ENCODE assay signal across 8 cellular contexts in the genomic region with DNA sequence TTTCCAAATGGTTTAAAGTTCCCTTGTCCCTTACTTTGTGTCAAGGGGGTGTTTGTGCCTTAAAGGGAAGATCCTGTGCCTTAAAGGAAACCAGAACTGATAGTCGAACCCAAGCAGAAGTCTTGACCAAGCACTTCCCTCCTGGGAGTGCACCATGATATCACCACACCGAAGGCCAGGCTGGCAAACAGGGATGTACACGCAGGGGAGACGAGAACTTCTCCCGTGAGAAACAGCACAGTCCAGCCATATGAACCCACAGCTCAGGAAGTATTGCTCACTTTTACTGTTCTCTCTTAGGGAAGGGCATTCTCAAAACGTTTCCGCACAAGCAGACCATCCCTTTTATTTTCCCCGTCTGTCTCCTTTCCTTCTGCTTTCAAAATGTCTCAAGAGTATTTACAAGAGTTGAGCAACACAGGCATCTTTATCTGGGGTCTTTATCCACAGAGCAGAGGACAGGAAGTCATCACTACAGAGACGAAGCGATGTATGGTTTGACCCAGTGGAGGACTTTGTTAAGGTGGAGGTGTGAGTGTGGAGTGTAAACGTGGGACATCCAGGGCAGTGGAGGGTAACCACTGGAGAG. TPM values are rescaled to one million over a fixed set of nuclear protein-coding genes. Genes with fewer than 3 reads are reported as not detected.
DNase-seq lines count a peak whose midpoint lies in the region; ATAC-seq and TF ChIP-seq lines count a peak whose summit lies in the region.

No MANE protein-coding gene starts in this region.

- H2AFZ ChIP-seq in PC-3 (ENCODE audit: low read length) (peak overlapping the region; percentile 80), neural progenitor cell (replicated peaks) (peak overlapping the region; percentile 84)

- CTCF ChIA-PET in PC-3 (lab: Charles Lee), result no interaction called here

- H4K20me1 ChIP-seq in PC-3 (ENCODE audit: low read length) (no peaks in the 10 kb centered on the region), neural progenitor cell (ENCODE audit: low read depth) (no peaks in the 10 kb centered on the region)

- ATAC-seq in PC-3, result peak; percentile 12

- H3F3A ChIP-seq in PC-3 (ENCODE audit: low read length, unreplicated experiment) (no peaks in the 10 kb centered on the region), neural progenitor cell (ENCODE audit: low read depth) (peaks cover 7% of the 10 kb centered on the region)

- H3K9me3 ChIP-seq in PC-3 (ENCODE audit: low read length), result no peaks in the 10 kb centered on the region
- no peaks in the 10 kb centered on the region for H3K9me3 ChIP-seq in duodenal mucosa (ENCODE audit: control insufficient read depth in 1 of 2, low read length in 2 of 2)
- H3K9me3 ChIP-seq in neural progenitor cell (ENCODE audit: low read depth), result no peaks in the 10 kb centered on the region
- no peaks in the 10 kb centered on the region for H3K9me3 ChIP-seq in WERI-Rb-1 (ENCODE audit: severe bottlenecking)

- H3K36me3 ChIP-seq in PC-3 (ENCODE audit: low read depth, low read length) (no peaks in the 10 kb centered on the region), duodenal mucosa (ENCODE audit: control insufficient read depth in 1 of 2, insufficient read depth in 2 of 2, low read length in 2 of 2) (no peaks in the 10 kb centered on the region), neural progenitor cell (no peaks in the 10 kb centered on the region), WERI-Rb-1 (no peaks in the 10 kb centered on the region)

- H3K4me3 ChIP-seq in PC-3 (ENCODE audit: low read length) (peak overlapping the region; percentile 68), duodenal mucosa (ENCODE audit: low read depth in 1 of 2, low read length in 2 of 2) (peak overlapping the region; percentile 71 to 72), neural progenitor cell (no peak overlapping the region), WERI-Rb-1 (ENCODE audit: low read depth, low read length) (no peak overlapping the region)

- H3K27ac Mint-ChIP-seq in neural progenitor cell, result peak overlapping the region; percentile 9

- peaks cover 2% of the 10 kb centered on the region for H3K27me3 Mint-ChIP-seq in neural progenitor cell (ENCODE audit: insufficient read depth, low read depth)

- no peaks in the 10 kb centered on the region for H3K9me3 Mint-ChIP-seq in neural progenitor cell

- no peaks in the 10 kb centered on the region for H3K36me3 Mint-ChIP-seq in neural progenitor cell

- POLR2A ChIA-PET in PC-3 (lab: Charles Lee; ENCODE audit: unreplicated experiment), result no interaction called here

- no peaks in the 10 kb centered on the region for H3K27me3 ChIP-seq in PC-3 (ENCODE audit: low read length)
- no peaks in the 10 kb centered on the region for H3K27me3 ChIP-seq in duodenal mucosa (ENCODE audit: control insufficient read depth in 1 of 2, insufficient read depth in 2 of 2, low read length in 2 of 2)
- H3K27me3 ChIP-seq in neural progenitor cell, result no peaks in the 10 kb centered on the region
- H3K27me3 ChIP-seq in WERI-Rb-1 (ENCODE audit: insufficient read depth, low read depth, severe bottlenecking), result no peaks in the 10 kb centered on the region

- TF ChIP-seq CTCF in PC-3 (conservative IDR thresholded peaks at IDR 0.05; ENCODE audit: low read depth, low read length), result no peak; the same call in 1 of the 2 replicates
- no peak for TF ChIP-seq CTCF in neural progenitor cell (IDR thresholded peaks at IDR 0.05)
- no peak for TF ChIP-seq CTCF in WERI-Rb-1 (IDR thresholded peaks at IDR 0.05; ENCODE audit: low read depth, low read length)

- H3K4me1 ChIP-seq in PC-3 (ENCODE audit: insufficient read depth, low read length), result peaks cover 40% of the 10 kb centered on the region
- H3K4me1 ChIP-seq in duodenal mucosa (ENCODE audit: control insufficient read depth in 1 of 2, insufficient read depth in 2 of 2, low read length in 2 of 2), result peaks cover 27 to 32% of the 10 kb centered on the region in 2 donors
- peaks cover 23% of the 10 kb centered on the region for H3K4me1 ChIP-seq in neural progenitor cell

- H3K27ac ChIP-seq in PC-3 (ENCODE audit: low read length), result peak overlapping the region; percentile 99
- H3K27ac ChIP-seq in duodenal mucosa (ENCODE audit: low read depth, low read length), result peak overlapping the region; percentile 53
- no peak overlapping the region for H3K27ac ChIP-seq in neural progenitor cell
- H3K27ac ChIP-seq in WERI-Rb-1, result no peak overlapping the region

- no TSS peak for BruUV-seq in PC-3 (replicated peaks; lab: Mats Ljungman, UMichigan)

- H3K9ac ChIP-seq in PC-3 (ENCODE audit: low read length) (peak overlapping the region; percentile 98), duodenal mucosa (ENCODE audit: low read depth in 1 of 2, low read length in 2 of 2) (peak overlapping the region; percentile 21 to 60), neural progenitor cell (no peak overlapping the region)

- no peak overlapping the region for H3K4me3 Mint-ChIP-seq in neural progenitor cell

- H3K79me2 ChIP-seq in PC-3 (ENCODE audit: low read length), result no peaks in the 10 kb centered on the region
- H3K79me2 ChIP-seq in neural progenitor cell (ENCODE audit: low read depth), result no peaks in the 10 kb centered on the region

- DNase-seq in GDM1 (lab: John Stamatoyannopoulos, UW), result peak; percentile 46
- DNase-seq in PC-3, result no peak
- no peak for DNase-seq in neural progenitor cell (ENCODE audit: low spot score)
- DNase-seq in SHP77 (lab: John Stamatoyannopoulos, UW), result no peak
- no peak for DNase-seq in NCI-H1436 (lab: John Stamatoyannopoulos, UW)
- DNase-seq in NCI-H1092 treated with DMSO at 0.1 percent for 48 hours (lab: John Stamatoyannopoulos, UW), result no peak
- no peak for DNase-seq in WERI-Rb-1

- H3K9me2 ChIP-seq in PC-3 (replicated peaks; ENCODE audit: low read length), result no peaks in the 10 kb centered on the region

- intact Hi-C loops in PC-3 (cut with micrococcal nuclease), result loop anchor here (1.0 to 2.0 kb wide), 3 partner anchors 8 to 78 kb away; no protein-coding TSS in a partner anchor

- peak overlapping the region; percentile 97 for H3K4me2 ChIP-seq in PC-3 (ENCODE audit: low read length)
- peak overlapping the region; percentile 61 for H3K4me2 ChIP-seq in neural progenitor cell

- peaks cover 55% of the 10 kb centered on the region for H3K4me1 Mint-ChIP-seq in neural progenitor cell

RNA-seq across cellular contexts. Expression of a gene that starts 12.8 kb away (rescaled TPM):
- total RNA-seq in PC-3 (2014; rRNA removed) (78.7 and 133 TPM in 2 replicates), neural progenitor cell (ENCODE audit: low replicate concordance) (9.4 and 14.5 TPM in 2 replicates)

RNA-seq across cellular contexts. Expression of a gene that starts 48.6 kb away (rescaled TPM):
- total RNA-seq in PC-3 (2014; rRNA removed) (0.26 and 0.92 TPM in 2 replicates), neural progenitor cell (ENCODE audit: low replicate concordance) (0.59 and 0.94 TPM in 2 replicates)

Comparison
In these comparisons a context has a peak if more than half of its experiments do, and no peak if none do; other contexts are left out.
1. H3K27ac ChIP-seq: peak in PC-3 (single experiment) and duodenal mucosa (single experiment); none in neural progenitor cell (single experiment) and WERI-Rb-1 (single experiment).
2. H3K4me3 ChIP-seq: peak in PC-3 (single experiment) and duodenal mucosa (2 of 2); none in neural progenitor cell (single experiment) and WERI-Rb-1 (single experiment).